8 cellular contexts compared by ENCODE assay signal in the genomic region with DNA sequence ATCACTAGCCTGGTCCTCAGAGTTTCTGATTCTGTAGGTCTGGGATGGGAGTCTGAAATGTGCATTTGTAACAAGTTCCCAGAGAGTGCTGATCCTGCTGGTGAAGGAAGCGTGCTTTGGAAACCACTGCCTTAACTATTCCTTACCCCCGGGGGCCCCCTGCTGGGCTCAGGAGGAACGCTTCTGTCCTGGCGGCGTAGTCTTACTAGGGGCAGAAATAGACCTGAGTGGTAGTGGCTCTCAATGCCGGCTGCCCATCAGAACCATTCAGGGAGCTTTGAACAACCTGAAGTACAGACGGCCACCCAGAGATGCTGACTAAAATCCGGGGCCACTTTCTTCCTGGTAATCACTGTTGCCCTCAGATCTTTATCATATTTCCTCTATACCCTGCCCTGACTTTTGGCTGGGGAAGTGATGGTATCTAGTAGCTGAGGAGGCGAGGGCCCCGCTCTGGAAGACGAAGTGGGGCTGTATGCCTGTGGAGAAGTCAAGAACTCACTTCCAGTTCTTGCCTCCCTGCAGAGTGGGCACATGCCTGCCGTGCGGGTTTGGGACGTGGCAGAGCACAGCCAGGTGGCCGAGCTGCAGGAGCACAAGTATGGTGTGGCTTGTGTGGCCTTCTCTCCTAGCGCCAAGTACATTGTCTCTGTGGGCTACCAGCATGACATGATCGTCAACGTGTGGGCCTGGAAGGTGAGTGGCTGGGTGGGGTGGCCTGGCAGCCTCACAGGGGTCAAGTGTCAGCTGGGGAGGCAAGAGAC. TPM values are rescaled to one million over a fixed set of nuclear protein-coding genes. Genes with fewer than 3 reads are reported as not detected.
DNase-seq lines count a peak whose midpoint lies in the region; ATAC-seq lines count a peak whose summit lies in the region.

No MANE protein-coding gene starts in this region.

- DNase-seq in AML-193 (lab: John Stamatoyannopoulos, UW) (peak; percentile 71 to 80), NCI-H2227 treated with DMSO at 0.1 percent for 48 hours (lab: John Stamatoyannopoulos, UW) (peak; percentile 14), left colon (peak; percentile 66 to 88)
- DNase-seq in activated CD4-positive, alpha-beta T cell treated with anti-CD3 and anti-CD28 coated beads for 1 hour: peak; percentile 59
- DNase-seq in central memory CD8-positive, alpha-beta T cell (ENCODE audit: low spot score in 2 of 2): peak; percentile 60 to 61
- peak; percentile 78 for DNase-seq in stimulated activated CD4-positive, alpha-beta T cell treated with anti-CD3 and anti-CD28 coated beads, Interleukin-4, amount 100 ng/mL, for 24 hours

- H3K9me3 Mint-ChIP-seq in central memory CD8-positive, alpha-beta T cell: no peaks in the 10 kb centered on the region

- H3K4me1 Mint-ChIP-seq in central memory CD8-positive, alpha-beta T cell: peaks cover 10% of the 10 kb centered on the region

- ATAC-seq in GM21526 (IDR thresholded peaks at IDR 0.05; ENCODE audit: low FRiP score, unreplicated experiment) (peak; percentile 63), left colon (peak; percentile 98), GM21717 (IDR thresholded peaks at IDR 0.05; ENCODE audit: unreplicated experiment) (no peak)
- ATAC-seq in central memory CD8-positive, alpha-beta T cell (replicated peaks; ENCODE audit: extremely low read depth, poor library complexity, severe bottlenecking): peak; percentile 77

- peak overlapping the region; percentile 25 for H3K27ac Mint-ChIP-seq in central memory CD8-positive, alpha-beta T cell (ENCODE audit: low read depth)

- peaks cover 15% of the 10 kb centered on the region for H3K36me3 Mint-ChIP-seq in central memory CD8-positive, alpha-beta T cell (ENCODE audit: insufficient read depth)

- H3K27me3 Mint-ChIP-seq in central memory CD8-positive, alpha-beta T cell: no peaks in the 10 kb centered on the region

- H3K4me3 Mint-ChIP-seq in central memory CD8-positive, alpha-beta T cell: no peak overlapping the region

- intact Hi-C loops in left colon (cut with DNase I, micrococcal nuclease): loop anchor here in 1 of 2 donors (5.0 kb wide), 1 partner anchor 39 kb away; a partner anchor contains a TSS

RNA-seq across cellular contexts. Expression of a gene that starts 16.3 kb away (rescaled TPM):
- total RNA-seq in left colon: 10 to 100 TPM in 1 of 2 donors, 1 to 10 TPM in 1; 8.4 to 10.9 TPM

RNA-seq across cellular contexts. Expression of a gene that starts 27.0 kb away (rescaled TPM):
- total RNA-seq in left colon: 1 to 10 TPM; 3.4 to 4.1 TPM

RNA-seq across cellular contexts. Expression of a gene that starts 37.3 kb away (rescaled TPM):
- total RNA-seq in left colon: 10 to 100 TPM; 12.2 to 15.2 TPM

Comparison
In these comparisons a context has a peak if more than half of its experiments do, and no peak if none do; other contexts are left out.
1. DNase-seq: peak in every context shown above with its lines; median percentile 78 in stimulated activated CD4-positive, alpha-beta T cell treated with anti-CD3 and anti-CD28 coated beads, Interleukin-4, amount 100 ng/mL, for 24 hours; 77 in left colon; 76 in AML-193; 60 in central memory CD8-positive, alpha-beta T cell; 59 in activated CD4-positive, alpha-beta T cell treated with anti-CD3 and anti-CD28 coated beads for 1 hour; 14 in NCI-H2227 treated with DMSO at 0.1 percent for 48 hours.